ENCODE assay signal across 10 cellular contexts in genomic region chr20:32672982-32673727, GRCh38. TPM values are rescaled to one million over a fixed set of nuclear protein-coding genes. Genes with fewer than 3 reads are reported as not detected.
DNase-seq lines count a peak whose midpoint lies in the region; ATAC-seq and TF ChIP-seq lines count a peak whose summit lies in the region.
"Had no signal": no experiment of that assay in that cellular context is flagged by ENCODE, and none has a peak within 500 bp of the region (broad histone marks: within the 10 kb centered on the region; RNA-seq: fewer than 3 reads in every experiment).

No MANE protein-coding gene starts in this region.

- peaks cover 0 to 5% (median 2%) of the 10 kb centered on the region in 4 donors for H3K4me1 ChIP-seq in esophagus muscularis mucosa

- H3K9me3 ChIP-seq in esophagus muscularis mucosa: no peaks in the 10 kb centered on the region

- no peaks in the 10 kb centered on the region for H3K27me3 ChIP-seq in esophagus muscularis mucosa

- ATAC-seq in HG03045 (IDR thresholded peaks at IDR 0.05; ENCODE audit: unreplicated experiment): peak; percentile 60

- no peaks in the 10 kb centered on the region for H3K36me3 Mint-ChIP-seq in T-helper 1 cell treated with Interleukin-12 subunit alpha and Interleukin-12 subunit beta and Interleukin-4 antibody, amounts not matched to agents 30 μg/mL and 1 μg/mL, for 36 hours (ENCODE audit: low read depth)
- no peaks in the 10 kb centered on the region for H3K36me3 Mint-ChIP-seq in immature natural killer cell

- peaks cover 10% of the 10 kb centered on the region for H3K4me1 Mint-ChIP-seq in T-helper 1 cell treated with Interleukin-12 subunit alpha and Interleukin-12 subunit beta and Interleukin-4 antibody, amounts not matched to agents 30 μg/mL and 1 μg/mL, for 36 hours (ENCODE audit: low read depth)
- peaks cover 38 to 49% of the 10 kb centered on the region in 2 donors for H3K4me1 Mint-ChIP-seq in immature natural killer cell

- DNase-seq in NCI-H345 (lab: John Stamatoyannopoulos, UW): peak; percentile 46
- no peak for DNase-seq in NCI-H345 treated with DMSO at 0.1 percent for 48 hours (lab: John Stamatoyannopoulos, UW; ENCODE audit: unreplicated experiment)
- peak; percentile 58 to 62 (median 61) for DNase-seq in immature natural killer cell
- DNase-seq in esophagus muscularis mucosa (ENCODE audit: extremely low spot score): no peak
- no peak for DNase-seq in inferior parietal cortex (ENCODE audit: extremely low spot score)
- no peak for DNase-seq in NCI-H82 (lab: John Stamatoyannopoulos, UW)

- peak overlapping the region; percentile 45 for H3K27ac Mint-ChIP-seq in T-helper 1 cell treated with Interleukin-12 subunit alpha and Interleukin-12 subunit beta and Interleukin-4 antibody, amounts not matched to agents 30 μg/mL and 1 μg/mL, for 36 hours
- peak overlapping the region; percentile 39 to 86 (median 80) for H3K27ac Mint-ChIP-seq in immature natural killer cell

- H3K36me3 ChIP-seq in esophagus muscularis mucosa: no peaks in the 10 kb centered on the region

- H3K4me3 Mint-ChIP-seq in T-helper 1 cell treated with Interleukin-12 subunit alpha and Interleukin-12 subunit beta and Interleukin-4 antibody, amounts not matched to agents 30 μg/mL and 1 μg/mL, for 36 hours: no peak overlapping the region
- H3K4me3 Mint-ChIP-seq in immature natural killer cell: peak overlapping the region; percentile 71 to 80 (median 75)

- WGBS in esophagus muscularis mucosa: 57% methylated on average over 11 of the region's 18 CpGs

- no peak for TF ChIP-seq POLR2A in esophagus muscularis mucosa (IDR thresholded peaks at IDR 0.05; ENCODE audit: low read depth)

- intact Hi-C loops in esophagus muscularis mucosa (cut with DNase I): loop anchor here (5.0 kb wide), 1 partner anchor 104 kb away; no protein-coding TSS in a partner anchor

- no peak overlapping the region for H3K4me3 ChIP-seq in esophagus muscularis mucosa

- no peaks in the 10 kb centered on the region for H3K27me3 Mint-ChIP-seq in T-helper 1 cell treated with Interleukin-12 subunit alpha and Interleukin-12 subunit beta and Interleukin-4 antibody, amounts not matched to agents 30 μg/mL and 1 μg/mL, for 36 hours (ENCODE audit: low read depth)
- H3K27me3 Mint-ChIP-seq in immature natural killer cell (ENCODE audit: low read depth in 3 of 3): peaks cover 0 to 3% (median 0%) of the 10 kb centered on the region in 3 donors

- no peak for TF ChIP-seq CTCF in esophagus muscularis mucosa (IDR thresholded peaks at IDR 0.05)

- TF ChIP-seq EP300 in esophagus muscularis mucosa (IDR thresholded peaks at IDR 0.05): no peak

- no peaks in the 10 kb centered on the region for H3K9me3 Mint-ChIP-seq in T-helper 1 cell treated with Interleukin-12 subunit alpha and Interleukin-12 subunit beta and Interleukin-4 antibody, amounts not matched to agents 30 μg/mL and 1 μg/mL, for 36 hours
- H3K9me3 Mint-ChIP-seq in immature natural killer cell: no peaks in the 10 kb centered on the region

- H3K27ac ChIP-seq in esophagus muscularis mucosa (replicated peaks in 1 of 4): no peak overlapping the region
- H3K27ac ChIP-seq: VCaP had no signal

RNA-seq across cellular contexts. Expression of gene C20orf203, which starts 0.6 kb away (rescaled TPM):
- polyA plus RNA-seq in immature natural killer cell: under 1 TPM in 2 of 3 donors, not detected in 1; 0.11 to 0.29 TPM
- total RNA-seq in esophagus muscularis mucosa: under 1 TPM in 1 of 4 donors, not detected in 3; 0.06 TPM
- polyA plus RNA-seq: keratinocyte had no signal

Comparison
In these comparisons a context has a peak if more than half of its experiments do, and no peak if none do; other contexts are left out.
1. DNase-seq: peak in NCI-H345 (single experiment) and immature natural killer cell (3 of 3); none in NCI-H345 treated with DMSO at 0.1 percent for 48 hours (single experiment), esophagus muscularis mucosa (single experiment), inferior parietal cortex (single experiment) and NCI-H82 (single experiment).